17 cellular contexts compared by ENCODE assay signal in the genomic region with DNA sequence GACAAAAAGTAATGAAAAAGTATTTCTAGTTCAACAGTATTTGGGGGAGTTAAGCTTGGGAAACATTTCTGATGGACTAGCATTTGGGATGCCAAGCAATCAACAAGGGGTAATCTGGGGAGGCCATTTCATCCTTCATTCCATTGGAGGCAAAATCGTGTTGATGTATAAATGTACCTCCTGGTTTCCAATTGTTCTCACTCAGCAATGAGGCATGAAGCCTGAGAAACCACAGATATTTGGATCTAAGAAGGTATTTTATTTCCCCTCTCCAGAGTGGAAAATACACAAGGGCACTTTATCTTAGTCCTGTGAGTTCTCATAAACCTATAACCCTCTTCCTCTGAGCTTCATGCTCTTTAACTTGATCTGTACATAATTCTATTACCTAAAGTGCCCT.
DNase-seq lines count a peak whose midpoint lies in the region; ATAC-seq and TF ChIP-seq lines count a peak whose summit lies in the region.
"Had no signal": no experiment of that assay in that cellular context is flagged by ENCODE, and none has a peak within 500 bp of the region (broad histone marks: within the 10 kb centered on the region; RNA-seq: fewer than 3 reads in every experiment).

No MANE protein-coding gene starts in this region.

- DNase-seq in AG08395 (ENCODE audit: low spot score) (peak; percentile 28), GM23248 (peak; percentile 18), astrocyte of the spinal cord (ENCODE audit: low read depth, low spot score) (peak; percentile 21), KG1 (lab: John Stamatoyannopoulos, UW) (no peak), HUDEP-2 (lab: John Stamatoyannopoulos, UW; ENCODE audit: unreplicated experiment in 76 of 76) (no peak), NCI-H1694 treated with DMSO at 0.1 percent for 48 hours (lab: John Stamatoyannopoulos, UW) (no peak)
- DNase-seq: C1 segment of cervical spinal cord; CD4-positive, alpha-beta T cell; DMS79; IMR-90; KBM-7 had no signal

- H3K4me3 Mint-ChIP-seq in nephron = no peak overlapping the region
- H3K4me3 Mint-ChIP-seq: B cell; CD4-positive, alpha-beta T cell had no signal

- no peaks in the 10 kb centered on the region for H3K36me3 ChIP-seq in GM23248 (ENCODE audit: low read depth)
- H3K36me3 ChIP-seq: HAP-1 had no signal

- no peak overlapping the region for H3K4me2 ChIP-seq in GM23248 (ENCODE audit: unreplicated experiment)

- H3K9me3 ChIP-seq in GM23248 (ENCODE audit: low read depth) = no peaks in the 10 kb centered on the region
- H3K9me3 ChIP-seq: HAP-1 had no signal

- no peaks in the 10 kb centered on the region for H3K27me3 Mint-ChIP-seq in nephron (ENCODE audit: low read depth)
- H3K27me3 Mint-ChIP-seq: B cell; CD4-positive, alpha-beta T cell had no signal

- H3K27me3 ChIP-seq in GM23248 (replicated peaks; ENCODE audit: insufficient read depth) = no peaks in the 10 kb centered on the region

- H3K4me1 Mint-ChIP-seq in nephron = peaks cover 8% of the 10 kb centered on the region
- H3K4me1 Mint-ChIP-seq: B cell had no signal

- in situ Hi-C loops in GM23248 (cut with MboI) = no loop called here
- in situ Hi-C loops in astrocyte of the spinal cord (cut with HindIII; ENCODE audit: low sequenced_read_pairs) = no loop called here

- no peak overlapping the region for H3K27ac ChIP-seq in GM23248
- H3K27ac ChIP-seq: 22Rv1, HL-60 had no signal

- no peaks in the 10 kb centered on the region for H4K20me1 ChIP-seq in GM23248 (ENCODE audit: insufficient read depth)

- H3K79me2 ChIP-seq in GM23248 (ENCODE audit: insufficient read depth) = no peaks in the 10 kb centered on the region

- no peak overlapping the region for H3K9ac ChIP-seq in GM23248

- peak overlapping the region in 2 of 3 experiments; percentile 3 to 27 for H3K27ac Mint-ChIP-seq in nephron
- H3K27ac Mint-ChIP-seq: B cell; CD4-positive, alpha-beta T cell had no signal

- no peaks in the 10 kb centered on the region; the same call in 1 of the 2 replicates for H3K4me1 ChIP-seq in GM23248 (ENCODE audit: insufficient read depth)
- H3K4me1 ChIP-seq: HAP-1 had no signal

- no peak overlapping the region for H2AFZ ChIP-seq in GM23248

- no peaks in the 10 kb centered on the region for H3K36me3 Mint-ChIP-seq in nephron (ENCODE audit: low read depth)

- H3K9me3 Mint-ChIP-seq in nephron = peaks cover 10% of the 10 kb centered on the region

- no peak for ATAC-seq in HG03139 (IDR thresholded peaks at IDR 0.05; ENCODE audit: unreplicated experiment)

- WGBS in GM23248 (ENCODE audit: low coverage in 1 of 2, low lambda C conversion rate in 2 of 2, missing lambda C conversion rate in 2 of 2), 2 experiments = 5% methylated on average over 1 of the region's 1 CpG

- H3K4me3 ChIP-seq in GM23248 (no peak overlapping the region), astrocyte of the spinal cord (ENCODE audit: low read depth, low read length) (no peak overlapping the region)
- H3K4me3 ChIP-seq: HAP-1 had no signal

- no peak for TF ChIP-seq CTCF in astrocyte of the spinal cord (IDR thresholded peaks at IDR 0.05; ENCODE audit: low read depth, low read length)
- TF ChIP-seq CTCF in nephron (IDR thresholded peaks at IDR 0.05; ENCODE audit: unreplicated experiment in 3 of 3) = no peak

- H3F3A ChIP-seq in GM23248 (ENCODE audit: insufficient read depth) = no peaks in the 10 kb centered on the region

- H3K9me2 ChIP-seq in GM23248 (ENCODE audit: insufficient read depth) = no peaks in the 10 kb centered on the region

Comparison
In these comparisons a context has a peak if more than half of its experiments do, and no peak if none do; other contexts are left out.
1. DNase-seq: peak in AG08395 (single experiment), GM23248 (single experiment) and astrocyte of the spinal cord (single experiment); none in KG1 (single experiment), HUDEP-2 (0 of 76) and NCI-H1694 treated with DMSO at 0.1 percent for 48 hours (single experiment).